Comparison of ENCODE assay signal across 21 cellular contexts in the genomic region with DNA sequence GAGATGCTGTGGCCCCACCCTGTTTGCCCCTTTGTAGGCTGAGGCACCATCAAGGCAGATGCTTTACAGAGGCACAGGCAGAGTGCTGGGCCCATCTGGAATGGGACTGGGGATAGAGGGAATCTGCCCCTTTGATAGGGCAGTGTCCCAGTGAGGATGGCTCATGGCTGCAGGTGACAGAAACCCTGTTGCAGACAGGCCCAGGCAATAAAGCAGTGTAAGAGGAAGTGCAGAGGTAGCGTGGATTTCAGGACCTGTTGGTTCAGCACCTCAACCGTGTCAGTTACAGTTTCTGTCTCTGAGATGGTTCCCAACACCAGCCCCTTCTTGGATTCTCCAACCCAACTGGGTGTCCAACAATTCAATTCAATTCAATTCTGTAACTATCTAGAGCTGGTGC.
"Had no signal": no experiment of that assay in that cellular context is flagged by ENCODE, and none has a peak within 500 bp of the region (broad histone marks: within the 10 kb centered on the region; RNA-seq: fewer than 3 reads in every experiment).

No MANE protein-coding gene starts in this region.

- H2AFZ ChIP-seq: hepatocyte had no signal

- H3K4me1 ChIP-seq: colonic mucosa, suprapubic skin had no signal

- H3K4me1 Mint-ChIP-seq: endodermal cell had no signal

- H3K4me3 ChIP-seq: colonic mucosa, hepatocyte, lung, right atrium auricular region, suprapubic skin, thyroid gland had no signal

- H3K36me3 ChIP-seq: colonic mucosa, neutrophil, right atrium auricular region, suprapubic skin, thyroid gland had no signal

- H3K27me3 Mint-ChIP-seq: type B pancreatic cell had no signal

- H3K4me2 ChIP-seq: hepatocyte had no signal

- DNase-seq: colonic mucosa; effector CD4-positive, alpha-beta T cell; endodermal cell; erythroblast; foreskin melanocyte; head of caudate nucleus; kidney; left cardiac atrium; left ventricle myocardium superior; posterior cingulate gyrus; small intestine; stimulated activated CD4-positive, alpha-beta T cell treated with anti-CD3 and anti-CD28 coated beads, Interleukin-2, amount 100 ng/mL, for 48 hours; stimulated activated naive CD8-positive, alpha-beta T cell treated with anti-CD3 and anti-CD28 coated beads, Interleukin-15, Interleukin-2, amounts not matched to agents 100 U/mL and 50 U/mL, for 24 hours; thyroid gland had no signal

- H3K9me3 Mint-ChIP-seq: endodermal cell; naive thymus-derived CD8-positive, alpha-beta T cell; type B pancreatic cell had no signal

- H3K27ac ChIP-seq: colonic mucosa, hepatocyte, neutrophil, right atrium auricular region, suprapubic skin, thyroid gland had no signal

- H3K36me3 Mint-ChIP-seq: type B pancreatic cell had no signal

- H3K27ac Mint-ChIP-seq: endodermal cell, type B pancreatic cell had no signal

- ATAC-seq: left cardiac atrium; left ventricle myocardium superior; naive thymus-derived CD8-positive, alpha-beta T cell; stimulated activated naive CD8-positive, alpha-beta T cell treated with anti-CD3 and anti-CD28 coated beads, Interleukin-15, Interleukin-2, amounts not matched to agents 100 U/mL and 50 U/mL, for 24 hours had no signal

- H3K9me3 ChIP-seq: colonic mucosa, neutrophil, right atrium auricular region, suprapubic skin, thyroid gland had no signal

- H3K27me3 ChIP-seq: colonic mucosa, hepatocyte, neutrophil, right atrium auricular region, suprapubic skin, thyroid gland had no signal

- H3K4me3 Mint-ChIP-seq: endodermal cell; naive thymus-derived CD8-positive, alpha-beta T cell; type B pancreatic cell had no signal
